9 cellular contexts compared by ENCODE assay signal in the genomic region with DNA sequence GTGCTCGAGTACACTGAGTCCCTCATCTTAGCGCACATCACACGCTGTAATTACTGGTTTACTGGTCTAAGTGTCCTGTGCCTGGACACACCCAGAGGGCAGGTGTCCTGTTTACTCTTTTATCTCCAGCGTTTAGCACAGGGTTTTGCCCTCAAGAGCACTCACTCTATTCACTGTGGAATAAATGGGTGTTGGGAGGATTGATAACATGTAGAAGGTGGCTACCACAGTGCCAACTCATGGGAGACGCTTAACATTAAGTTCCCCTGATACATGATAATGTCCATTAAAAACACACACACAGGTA.
DNase-seq lines count a peak whose midpoint lies in the region; ATAC-seq lines count a peak whose summit lies in the region.
"Had no signal": no experiment of that assay in that cellular context is flagged by ENCODE, and none has a peak within 500 bp of the region (broad histone marks: within the 10 kb centered on the region; RNA-seq: fewer than 3 reads in every experiment).

No MANE protein-coding gene starts in this region.

- no peak for ATAC-seq in stimulated activated memory B cell treated with anti-CD40 and anti-IgM and Interleukin-4, amounts not matched to agents 10 μg/mL and 1 μg/mL and 100 μg/mL, for 72 hours
- ATAC-seq in GM19324 (IDR thresholded peaks at IDR 0.05; ENCODE audit: low FRiP score, unreplicated experiment) = no peak
- no peak for ATAC-seq in GM18520 (IDR thresholded peaks at IDR 0.05; ENCODE audit: unreplicated experiment)
- ATAC-seq: HCT116 had no signal

- intact Hi-C loops in dendritic cell treated with granulocyte-macrophage colony-stimulating factor and Interleukin-4, amounts not matched to agents 40 ng/mL and 50 ng/mL, for 4 days (cut with micrococcal nuclease) = loop anchor here (10.0 kb wide), 1 partner anchor 427 kb away; no protein-coding TSS in a partner anchor

- H3K27me3 Mint-ChIP-seq in dendritic cell treated with granulocyte-macrophage colony-stimulating factor and Interleukin-4, amounts not matched to agents 40 ng/mL and 50 ng/mL, for 4 days = no peaks in the 10 kb centered on the region
- H3K27me3 Mint-ChIP-seq in stimulated activated memory B cell treated with anti-CD40 and anti-IgM and Interleukin-4, amounts not matched to agents 10 μg/mL and 1 μg/mL and 100 μg/mL, for 72 hours = no peaks in the 10 kb centered on the region

- H3K36me3 Mint-ChIP-seq in dendritic cell treated with granulocyte-macrophage colony-stimulating factor and Interleukin-4, amounts not matched to agents 40 ng/mL and 50 ng/mL, for 4 days (ENCODE audit: low read depth) = peaks cover 47% of the 10 kb centered on the region
- peaks cover 7% of the 10 kb centered on the region for H3K36me3 Mint-ChIP-seq in stimulated activated memory B cell treated with anti-CD40 and anti-IgM and Interleukin-4, amounts not matched to agents 10 μg/mL and 1 μg/mL and 100 μg/mL, for 72 hours

- H3K9me3 Mint-ChIP-seq in dendritic cell treated with granulocyte-macrophage colony-stimulating factor and Interleukin-4, amounts not matched to agents 40 ng/mL and 50 ng/mL, for 4 days = no peaks in the 10 kb centered on the region
- H3K9me3 Mint-ChIP-seq in stimulated activated memory B cell treated with anti-CD40 and anti-IgM and Interleukin-4, amounts not matched to agents 10 μg/mL and 1 μg/mL and 100 μg/mL, for 72 hours = no peaks in the 10 kb centered on the region

- H3K27ac Mint-ChIP-seq in dendritic cell treated with granulocyte-macrophage colony-stimulating factor and Interleukin-4, amounts not matched to agents 40 ng/mL and 50 ng/mL, for 4 days = peak overlapping the region; percentile 93
- peak overlapping the region; percentile 96 for H3K27ac Mint-ChIP-seq in stimulated activated memory B cell treated with anti-CD40 and anti-IgM and Interleukin-4, amounts not matched to agents 10 μg/mL and 1 μg/mL and 100 μg/mL, for 72 hours

- H3K4me3 Mint-ChIP-seq in dendritic cell treated with granulocyte-macrophage colony-stimulating factor and Interleukin-4, amounts not matched to agents 40 ng/mL and 50 ng/mL, for 4 days = peak overlapping the region; percentile 84
- H3K4me3 Mint-ChIP-seq in stimulated activated memory B cell treated with anti-CD40 and anti-IgM and Interleukin-4, amounts not matched to agents 10 μg/mL and 1 μg/mL and 100 μg/mL, for 72 hours = peak overlapping the region; percentile 90

- DNase-seq in NCI-H345 (lab: John Stamatoyannopoulos, UW) = peak; percentile 5
- no peak for DNase-seq in NCI-H345 treated with DMSO at 0.1 percent for 48 hours (lab: John Stamatoyannopoulos, UW; ENCODE audit: unreplicated experiment)
- peak; percentile 71 for DNase-seq in NCI-H69 (lab: John Stamatoyannopoulos, UW)
- no peak for DNase-seq in NCI-H524 (lab: John Stamatoyannopoulos, UW)

- peaks cover 84% of the 10 kb centered on the region for H3K4me1 Mint-ChIP-seq in dendritic cell treated with granulocyte-macrophage colony-stimulating factor and Interleukin-4, amounts not matched to agents 40 ng/mL and 50 ng/mL, for 4 days (ENCODE audit: low read depth)
- peaks cover 69% of the 10 kb centered on the region for H3K4me1 Mint-ChIP-seq in stimulated activated memory B cell treated with anti-CD40 and anti-IgM and Interleukin-4, amounts not matched to agents 10 μg/mL and 1 μg/mL and 100 μg/mL, for 72 hours

Comparison
In these comparisons a context has a peak if more than half of its experiments do, and no peak if none do; other contexts are left out.
1. DNase-seq: peak in NCI-H345 (single experiment) and NCI-H69 (single experiment); none in NCI-H345 treated with DMSO at 0.1 percent for 48 hours (single experiment) and NCI-H524 (0 of 2).